9 cellular contexts compared by ENCODE assay signal in genomic region chr10:80699602-80700039, GRCh38.
DNase-seq lines count a peak whose midpoint lies in the region; ATAC-seq and TF ChIP-seq lines count a peak whose summit lies in the region.
"Had no signal": no experiment of that assay in that cellular context is flagged by ENCODE, and none has a peak within 500 bp of the region (broad histone marks: within the 10 kb centered on the region; RNA-seq: fewer than 3 reads in every experiment).

No MANE protein-coding gene starts in this region.

- H3K4me3 Mint-ChIP-seq in memory B cell = no peak overlapping the region

- no peak overlapping the region for H3K27ac Mint-ChIP-seq in memory B cell
- H3K27ac Mint-ChIP-seq: IgD-negative memory B cell had no signal

- no peak overlapping the region for H3K27ac ChIP-seq in C4-2B

- H3K36me3 Mint-ChIP-seq in memory B cell = no peaks in the 10 kb centered on the region

- ATAC-seq in GM19324 (IDR thresholded peaks at IDR 0.05; ENCODE audit: low FRiP score, unreplicated experiment) = peak; percentile 80
- ATAC-seq in HG03354 (IDR thresholded peaks at IDR 0.05; ENCODE audit: poor library complexity, severe bottlenecking, unreplicated experiment) = peak; percentile 92
- peak; percentile 56 for ATAC-seq in memory B cell (ENCODE audit: low read depth)

- H3K9me3 Mint-ChIP-seq in memory B cell = no peaks in the 10 kb centered on the region
- H3K9me3 Mint-ChIP-seq: IgD-negative memory B cell had no signal

- H3K4me1 Mint-ChIP-seq in memory B cell = peaks cover 4% of the 10 kb centered on the region
- H3K4me1 Mint-ChIP-seq: IgD-negative memory B cell had no signal

- DNase-seq in NCI-H510A treated with DMSO at 0.1 percent for 48 hours (lab: John Stamatoyannopoulos, UW) (peak; percentile 63), memory B cell (ENCODE audit: low spot score in 2 of 2) (peak; percentile 33 to 65)
- peak; percentile 81 to 84 for DNase-seq in activated CD4-positive, alpha-beta T cell treated with anti-CD3 and anti-CD28 coated beads, Interleukin-2, amount 50 U/mL, for 48 hours
- peak; percentile 54 for DNase-seq in effector CD4-positive, alpha-beta T cell
- DNase-seq in stimulated activated CD8-positive, alpha-beta memory T cell treated with anti-CD3 and anti-CD28 coated beads, Interleukin-15, amount 100 ng/mL, for 48 hours (ENCODE audit: low read depth in 2 of 2) = peak; percentile 46 to 50

- peaks cover 6% of the 10 kb centered on the region for H3K27me3 Mint-ChIP-seq in memory B cell
- H3K27me3 Mint-ChIP-seq: IgD-negative memory B cell had no signal

- peak; percentile 93 for TF ChIP-seq CTCF in C4-2B (conservative IDR thresholded peaks at IDR 0.05)
